Comparison of ENCODE assay signal across 9 cellular contexts in the genomic region with DNA sequence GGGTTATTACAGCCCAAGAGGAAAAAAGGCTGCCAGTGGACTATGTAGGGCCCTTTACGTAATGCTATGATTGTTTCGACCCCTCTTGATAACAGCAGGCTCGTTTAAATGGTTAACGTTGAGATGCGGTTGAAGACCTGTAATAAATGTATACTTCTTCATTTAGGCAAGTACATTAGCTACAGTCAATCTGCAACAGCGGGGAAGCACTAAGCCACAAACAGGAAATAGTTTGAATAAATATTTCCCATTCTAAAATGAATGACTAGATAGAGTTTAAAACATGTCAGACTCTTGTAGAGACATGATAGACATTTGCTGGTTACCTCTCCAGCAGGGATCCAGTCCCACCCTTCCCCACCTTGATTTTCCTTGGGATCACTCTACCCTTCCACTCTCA. TPM values are rescaled to one million over a fixed set of nuclear protein-coding genes. Genes with fewer than 3 reads are reported as not detected.
DNase-seq lines count a peak whose midpoint lies in the region; ATAC-seq and TF ChIP-seq lines count a peak whose summit lies in the region.
"Had no signal": no experiment of that assay in that cellular context is flagged by ENCODE, and none has a peak within 500 bp of the region (broad histone marks: within the 10 kb centered on the region; RNA-seq: fewer than 3 reads in every experiment).

No MANE protein-coding gene starts in this region.

- no peak overlapping the region for H3K9ac ChIP-seq in neural cell (ENCODE audit: low read length)

- H3K9me3 ChIP-seq in neural cell (ENCODE audit: low read length) (no peaks in the 10 kb centered on the region), ovary (no peaks in the 10 kb centered on the region)
- H3K9me3 ChIP-seq: suprapubic skin had no signal

- no peaks in the 10 kb centered on the region for H3K79me2 ChIP-seq in neural cell (replicated peaks; ENCODE audit: insufficient read depth, low read length)

- TF ChIP-seq POLR2A in ovary (IDR thresholded peaks at IDR 0.05): no peak

- H3K4me3 ChIP-seq in neural cell (ENCODE audit: low read length): no peak overlapping the region
- H3K4me3 ChIP-seq in ovary: no peak overlapping the region
- H3K4me3 ChIP-seq: suprapubic skin had no signal

- H3K36me3 ChIP-seq in neural cell (ENCODE audit: insufficient read depth, low read length) (no peaks in the 10 kb centered on the region), ovary (no peaks in the 10 kb centered on the region)
- H3K36me3 ChIP-seq: suprapubic skin had no signal

- TF ChIP-seq CTCF in neural cell (IDR thresholded peaks at IDR 0.05; ENCODE audit: poor library complexity, severe bottlenecking) (no peak), ovary (IDR thresholded peaks at IDR 0.05) (no peak)

- H3K27me3 ChIP-seq in neural cell (ENCODE audit: insufficient read depth, low read depth, low read length): no peaks in the 10 kb centered on the region
- H3K27me3 ChIP-seq in ovary: no peaks in the 10 kb centered on the region
- H3K27me3 ChIP-seq: suprapubic skin had no signal

- H3F3A ChIP-seq in neural cell (ENCODE audit: insufficient read depth, low read length, poor library complexity, severe bottlenecking): no peaks in the 10 kb centered on the region

- TF ChIP-seq RAD21 in neural cell (conservative IDR thresholded peaks at IDR 0.05): no peak

- no peak for TF ChIP-seq EP300 in neural cell (conservative IDR thresholded peaks at IDR 0.05; ENCODE audit: poor library complexity, severe bottlenecking)
- no peak for TF ChIP-seq EP300 in ovary (IDR thresholded peaks at IDR 0.05)

- DNase-seq in NOMO-1 treated with dmso at 0.1 percent for 144 hours (lab: John Stamatoyannopoulos, UW; ENCODE audit: unreplicated experiment) (peak; percentile 44), NCI-H2081 (lab: John Stamatoyannopoulos, UW) (no peak), DMS79 (lab: John Stamatoyannopoulos, UW) (no peak), ovary (no peak)
- DNase-seq in stimulated activated CD4-positive, alpha-beta T cell treated with anti-CD3 and anti-CD28 coated beads, Interleukin-4, amount 100 ng/mL, for 4 hours: no peak

- H3K4me1 ChIP-seq in ovary (ENCODE audit: insufficient read depth): no peaks in the 10 kb centered on the region

- intact Hi-C loops in ovary (cut with DNase I): no loop called here

- ATAC-seq in GM18909 (IDR thresholded peaks at IDR 0.05; ENCODE audit: poor library complexity, unreplicated experiment): peak; percentile 70
- ATAC-seq in HG02763 (IDR thresholded peaks at IDR 0.05; ENCODE audit: unreplicated experiment): peak; percentile 49

- no peaks in the 10 kb centered on the region for H3K9me2 ChIP-seq in neural cell (ENCODE audit: insufficient read depth, low read length)

- H3K27ac ChIP-seq in neural cell (ENCODE audit: low read length) (peak overlapping the region; percentile 43), ovary (no peak overlapping the region)
- H3K27ac ChIP-seq: suprapubic skin had no signal

- WGBS in ovary, 3 donors: 74 to 88% (median 78%) methylated on average over 6 of the region's 6 CpGs

- no peak overlapping the region for H3K4me2 ChIP-seq in neural cell (ENCODE audit: low read length)

- H4K20me1 ChIP-seq in neural cell (ENCODE audit: insufficient read depth): no peaks in the 10 kb centered on the region

- no peak overlapping the region for H2AFZ ChIP-seq in neural cell (ENCODE audit: low read depth, low read length)

TF ChIP-seq in neural cell, 6 proteins besides CTCF, POLR2A, EP300 and RAD21:
- TF ChIP-seq MXI1 (conservative IDR thresholded peaks at IDR 0.05; ENCODE audit: poor library complexity, severe bottlenecking): no peak
- TF ChIP-seq, protein P1, sequence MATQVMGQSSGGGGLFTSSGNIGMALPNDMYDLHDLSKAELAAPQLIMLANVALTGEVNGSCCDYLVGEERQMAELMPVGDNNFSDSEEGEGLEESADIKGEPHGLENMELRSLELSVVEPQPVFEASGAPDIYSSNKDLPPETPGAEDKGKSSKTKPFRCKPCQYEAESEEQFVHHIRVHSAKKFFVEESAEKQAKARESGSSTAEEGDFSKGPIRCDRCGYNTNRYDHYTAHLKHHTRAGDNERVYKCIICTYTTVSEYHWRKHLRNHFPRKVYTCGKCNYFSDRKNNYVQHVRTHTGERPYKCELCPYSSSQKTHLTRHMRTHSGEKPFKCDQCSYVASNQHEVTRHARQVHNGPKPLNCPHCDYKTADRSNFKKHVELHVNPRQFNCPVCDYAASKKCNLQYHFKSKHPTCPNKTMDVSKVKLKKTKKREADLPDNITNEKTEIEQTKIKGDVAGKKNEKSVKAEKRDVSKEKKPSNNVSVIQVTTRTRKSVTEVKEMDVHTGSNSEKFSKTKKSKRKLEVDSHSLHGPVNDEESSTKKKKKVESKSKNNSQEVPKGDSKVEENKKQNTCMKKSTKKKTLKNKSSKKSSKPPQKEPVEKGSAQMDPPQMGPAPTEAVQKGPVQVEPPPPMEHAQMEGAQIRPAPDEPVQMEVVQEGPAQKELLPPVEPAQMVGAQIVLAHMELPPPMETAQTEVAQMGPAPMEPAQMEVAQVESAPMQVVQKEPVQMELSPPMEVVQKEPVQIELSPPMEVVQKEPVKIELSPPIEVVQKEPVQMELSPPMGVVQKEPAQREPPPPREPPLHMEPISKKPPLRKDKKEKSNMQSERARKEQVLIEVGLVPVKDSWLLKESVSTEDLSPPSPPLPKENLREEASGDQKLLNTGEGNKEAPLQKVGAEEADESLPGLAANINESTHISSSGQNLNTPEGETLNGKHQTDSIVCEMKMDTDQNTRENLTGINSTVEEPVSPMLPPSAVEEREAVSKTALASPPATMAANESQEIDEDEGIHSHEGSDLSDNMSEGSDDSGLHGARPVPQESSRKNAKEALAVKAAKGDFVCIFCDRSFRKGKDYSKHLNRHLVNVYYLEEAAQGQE (IDR thresholded peaks at IDR 0.05; ENCODE audit: borderline replicate concordance): no peak
- TF ChIP-seq TAF1 (IDR thresholded peaks at IDR 0.05; ENCODE audit: low read depth): no peak
- no peak for TF ChIP-seq POLR2AphosphoS5 (IDR thresholded peaks at IDR 0.05)
- TF ChIP-seq SMC3 (conservative IDR thresholded peaks at IDR 0.05; ENCODE audit: poor library complexity): no peak
- no peak for TF ChIP-seq EZH2 (IDR thresholded peaks at IDR 0.05; ENCODE audit: borderline replicate concordance, insufficient read depth, low read length, poor library complexity, severe bottlenecking)

RNA-seq across cellular contexts. Expression of gene STIM2, which starts 38.1 kb away (rescaled TPM):
- polyA plus RNA-seq in neural cell: 16.9 and 25.3 TPM in 2 replicates
- polyA minus RNA-seq in neural cell: 33.7 and 37.7 TPM in 2 replicates
- total RNA-seq in ovary: 10 to 100 TPM; 28.7 to 47.9 (median 40.2) TPM
- polyA plus RNA-seq in ovary: 10 to 100 TPM; 24.0 to 33.1 TPM
